26 cellular contexts compared by ENCODE assay signal in genomic region chr3:182309120-182309519, GRCh38.
DNase-seq lines count a peak whose midpoint lies in the region; ATAC-seq lines count a peak whose summit lies in the region.
"Had no signal": no experiment of that assay in that cellular context is flagged by ENCODE, and none has a peak within 500 bp of the region (broad histone marks: within the 10 kb centered on the region; RNA-seq: fewer than 3 reads in every experiment).

No MANE protein-coding gene starts in this region.

- peak; percentile 83 for DNase-seq in Caki2 (ENCODE audit: low read depth)
- peak; percentile 18 for DNase-seq in LHCN-M2 (ENCODE audit: low read depth)
- DNase-seq in SK-MEL-5 (ENCODE audit: low read depth, low spot score): peak; percentile 66
- peak; percentile 78 for DNase-seq in kidney tubule cell (ENCODE audit: low spot score)
- DNase-seq in cerebellum (ENCODE audit: low spot score): no peak
- DNase-seq in stimulated activated effector memory CD8-positive, alpha-beta T cell treated with anti-CD3 and anti-CD28 coated beads, Interleukin-12 subunit alpha, Interleukin-12 subunit beta, amount 100 ng/mL, for 72 hours (ENCODE audit: low spot score in 2 of 2): no peak
- no peak for DNase-seq in Right ventricle myocardium superior
- DNase-seq: ACHN; activated CD4-positive, alpha-beta memory T cell treated with anti-CD3 and anti-CD28 coated beads for 36 hours; activated T-cell treated with anti-CD3 and anti-CD28 coated beads for 4 hours; central memory CD4-positive, alpha-beta T cell; dorsolateral prefrontal cortex; gastrocnemius medialis; kidney; mesendoderm; NCI-H1436 treated with DMSO at 0.1 percent for 48 hours; NCI-H82; SK-N-SH; stimulated activated CD4-positive, alpha-beta T cell treated with anti-CD3 and anti-CD28 coated beads, Interleukin-2, amount 100 ng/mL, for 48 hours; stimulated activated naive CD8-positive, alpha-beta T cell treated with anti-CD3 and anti-CD28 coated beads, Interleukin-15, Interleukin-2, amounts not matched to agents 100 U/mL and 50 U/mL, for 24 hours; thyroid gland had no signal

- ATAC-seq in HG03439 (IDR thresholded peaks at IDR 0.05; ENCODE audit: unreplicated experiment): no peak
- ATAC-seq in stimulated activated effector memory CD8-positive, alpha-beta T cell treated with anti-CD3 and anti-CD28 coated beads, Interleukin-12 subunit alpha, Interleukin-12 subunit beta, amount 100 ng/mL, for 72 hours: no peak
- no peak for ATAC-seq in Right ventricle myocardium superior (ENCODE audit: poor library complexity)
- ATAC-seq: gastrocnemius medialis; Panc1; stimulated activated naive CD8-positive, alpha-beta T cell treated with anti-CD3 and anti-CD28 coated beads, Interleukin-15, Interleukin-2, amounts not matched to agents 100 U/mL and 50 U/mL, for 24 hours; WTC11 had no signal

- peaks cover 8% of the 10 kb centered on the region for H3K9me3 Mint-ChIP-seq in stimulated activated effector memory CD8-positive, alpha-beta T cell treated with anti-CD3 and anti-CD28 coated beads, Interleukin-12 subunit alpha, Interleukin-12 subunit beta, amount 100 ng/mL, for 72 hours

- intact Hi-C loops in Right ventricle myocardium superior (cut with DNase I): no loop called here

- H3K4me3 Mint-ChIP-seq in stimulated activated effector memory CD8-positive, alpha-beta T cell treated with anti-CD3 and anti-CD28 coated beads, Interleukin-12 subunit alpha, Interleukin-12 subunit beta, amount 100 ng/mL, for 72 hours: no peak overlapping the region
- H3K4me3 Mint-ChIP-seq: activated CD4-positive, alpha-beta memory T cell treated with anti-CD3 and anti-CD28 coated beads for 36 hours; nephron; WTC11 had no signal

- in situ Hi-C loops in Caki2 (cut with HindIII; ENCODE audit: low pct_unique_long_range_greater_than_20kb, low sequenced_read_pairs) (no loop called here), SK-MEL-5 (cut with HindIII; ENCODE audit: low pct_unique_long_range_greater_than_20kb, low sequenced_read_pairs) (no loop called here)

- no peaks in the 10 kb centered on the region for H3K4me1 Mint-ChIP-seq in stimulated activated effector memory CD8-positive, alpha-beta T cell treated with anti-CD3 and anti-CD28 coated beads, Interleukin-12 subunit alpha, Interleukin-12 subunit beta, amount 100 ng/mL, for 72 hours
- H3K4me1 Mint-ChIP-seq: nephron had no signal

- no peak overlapping the region for H3K27ac Mint-ChIP-seq in stimulated activated effector memory CD8-positive, alpha-beta T cell treated with anti-CD3 and anti-CD28 coated beads, Interleukin-12 subunit alpha, Interleukin-12 subunit beta, amount 100 ng/mL, for 72 hours
- H3K27ac Mint-ChIP-seq: activated CD4-positive, alpha-beta memory T cell treated with anti-CD3 and anti-CD28 coated beads for 36 hours; nephron; progenitor cell of endocrine pancreas; WTC11 had no signal

- H3K36me3 Mint-ChIP-seq in stimulated activated effector memory CD8-positive, alpha-beta T cell treated with anti-CD3 and anti-CD28 coated beads, Interleukin-12 subunit alpha, Interleukin-12 subunit beta, amount 100 ng/mL, for 72 hours: no peaks in the 10 kb centered on the region
- H3K36me3 Mint-ChIP-seq: activated CD4-positive, alpha-beta memory T cell treated with anti-CD3 and anti-CD28 coated beads for 36 hours; WTC11 had no signal

Comparison
In these comparisons a context has a peak if more than half of its experiments do, and no peak if none do; other contexts are left out.
1. DNase-seq: peak in Caki2 (single experiment), LHCN-M2 (single experiment), SK-MEL-5 (single experiment) and kidney tubule cell (single experiment); none in cerebellum (single experiment), stimulated activated effector memory CD8-positive, alpha-beta T cell treated with anti-CD3 and anti-CD28 coated beads, Interleukin-12 subunit alpha, Interleukin-12 subunit beta, amount 100 ng/mL, for 72 hours (0 of 2) and Right ventricle myocardium superior (single experiment).